In the genomic region with DNA sequence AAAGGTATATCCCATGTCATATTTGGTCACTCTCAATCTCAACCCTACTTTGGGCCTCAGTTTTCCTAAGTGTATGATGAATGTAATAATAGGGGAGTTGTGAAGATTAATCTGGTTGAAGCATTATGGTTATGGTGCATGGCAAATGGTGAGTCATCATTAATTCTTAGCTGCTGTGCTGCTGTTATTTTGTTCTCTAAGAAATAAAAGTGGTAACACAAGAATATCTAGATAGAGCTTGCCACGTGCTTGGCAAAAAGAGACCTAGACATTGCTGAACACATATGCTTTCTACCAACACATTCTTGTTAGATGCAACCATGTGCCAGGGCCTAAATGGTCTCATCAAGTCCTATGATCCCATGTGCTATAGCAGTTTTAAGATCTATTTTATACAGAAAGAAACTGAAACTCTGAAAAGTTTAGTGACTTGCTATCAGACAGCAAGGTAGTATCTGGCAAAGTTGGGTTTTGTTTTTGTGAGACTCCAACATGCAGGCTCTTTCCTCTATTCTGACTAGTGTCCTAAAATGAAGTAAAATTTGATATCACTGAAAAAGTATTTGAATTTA, we compare ENCODE assay signal across 28 cellular contexts.
DNase-seq lines count a peak whose midpoint lies in the region; ATAC-seq, FAIRE-seq and TF ChIP-seq lines count a peak whose summit lies in the region.
"Had no signal": no experiment of that assay in that cellular context is flagged by ENCODE, and none has a peak within 500 bp of the region (broad histone marks: within the 10 kb centered on the region; RNA-seq: fewer than 3 reads in every experiment).

No MANE protein-coding gene starts in this region.

- TF ChIP-seq CTCF in A549 (IDR thresholded peaks at IDR 0.05) (no peak), bronchial epithelial cell (IDR thresholded peaks at IDR 0.05; ENCODE audit: insufficient read depth, low read length, severe bottlenecking) (no peak), fibroblast of the aortic adventitia (IDR thresholded peaks at IDR 0.05; ENCODE audit: insufficient read depth, low read length) (no peak), ovary (IDR thresholded peaks at IDR 0.05) (no peak), gastrocnemius medialis (IDR thresholded peaks at IDR 0.05 in 4 of 5, conservative IDR thresholded peaks at IDR 0.05 in 1 of 5) (no peak)

- CTCF ChIA-PET in A549 (lab: Yijun Ruan, JAX) = no interaction called here

- 0% methylated on average over 1 of the region's 1 CpG for WGBS in A549 (ENCODE audit: missing lambda C conversion rate)
- 85 to 93% (median 91%) methylated on average over 1 of the region's 1 CpG for whole genome bisulfite sequencing in ovary, 3 donors

- H3K9me3 ChIP-seq in A549 (no peaks in the 10 kb centered on the region), ovary (no peaks in the 10 kb centered on the region), gastrocnemius medialis (no peaks in the 10 kb centered on the region)

- no peak for TF ChIP-seq EP300 in A549 (IDR thresholded peaks at IDR 0.05)
- TF ChIP-seq EP300 in ovary (IDR thresholded peaks at IDR 0.05) = no peak

- in situ Hi-C loops in gastrocnemius medialis (cut with MboI; ENCODE audit: low sequenced_read_pairs in 4 of 4) = no loop called here

- no peak for TF ChIP-seq POLR2A in A549 (IDR thresholded peaks at IDR 0.05; ENCODE audit: low read length)
- no peak for TF ChIP-seq POLR2A in ovary (IDR thresholded peaks at IDR 0.05)
- TF ChIP-seq POLR2A in gastrocnemius medialis (IDR thresholded peaks at IDR 0.05) = no peak

- H3K4me1 ChIP-seq in A549 (no peaks in the 10 kb centered on the region), ovary (ENCODE audit: insufficient read depth) (no peaks in the 10 kb centered on the region), gastrocnemius medialis (peaks cover 12 to 17% of the 10 kb centered on the region in 2 donors)
- H3K4me1 ChIP-seq: heart left ventricle had no signal

- ATAC-seq in A549 = no peak
- no peak for ATAC-seq in GM18517 (IDR thresholded peaks at IDR 0.05; ENCODE audit: unreplicated experiment)
- no peak for ATAC-seq in gastrocnemius medialis
- ATAC-seq: activated CD4-positive, CD25-positive, alpha-beta regulatory T cell treated with anti-CD3 and anti-CD28 coated beads, Interleukin-2, amount 50 U/mL, for 24 hours; heart left ventricle; naive thymus-derived CD8-positive, alpha-beta T cell; Panc1 had no signal

- FAIRE-seq in A549 (lab: Jason Lieb, UNC) = no peak
- no peak for FAIRE-seq in bronchial epithelial cell (lab: Jason Lieb, UNC)
- FAIRE-seq: GM18507, H54, kidney had no signal

- H3K36me3 ChIP-seq in bronchial epithelial cell (ENCODE audit: control insufficient read depth, insufficient read depth, low read length) = no peaks in the 10 kb centered on the region
- no peaks in the 10 kb centered on the region for H3K36me3 ChIP-seq in ovary
- no peaks in the 10 kb centered on the region for H3K36me3 ChIP-seq in gastrocnemius medialis
- H3K36me3 ChIP-seq: heart left ventricle had no signal

- H3K27me3 ChIP-seq in bronchial epithelial cell (ENCODE audit: control insufficient read depth, insufficient read depth, low read length) (no peaks in the 10 kb centered on the region), ovary (no peaks in the 10 kb centered on the region), gastrocnemius medialis (no peaks in the 10 kb centered on the region)
- H3K27me3 ChIP-seq: heart left ventricle had no signal

- TF ChIP-seq RAD21 in A549 (conservative IDR thresholded peaks at IDR 0.05 in 1 of 2, IDR thresholded peaks at IDR 0.05 in 1 of 2) = no peak

- no peak for DNase-seq in A549 (ENCODE audit: low read depth in 1 of 2, low spot score in 1 of 2)
- DNase-seq in LHCN-M2 (ENCODE audit: low read depth) = peak; percentile 39
- DNase-seq in bronchial epithelial cell (ENCODE audit: low read depth) = peak; percentile 72
- DNase-seq in fibroblast of the aortic adventitia (ENCODE audit: low read depth) = peak; percentile 16
- no peak for DNase-seq in retina
- no peak for DNase-seq in ovary
- DNase-seq in gastrocnemius medialis = no peak
- DNase-seq: activated CD4-positive, alpha-beta T cell treated with anti-CD3 and anti-CD28 coated beads, Interleukin-2, amount 50 U/mL, for 48 hours; activated naive CD4-positive, alpha-beta T cell treated with Interleukin-2 at 50 U/mL for 16 hours; CD4-positive, alpha-beta T cell; heart left ventricle; kidney; midbrain; MV-4-11; naive thymus-derived CD8-positive, alpha-beta T cell; NCI-H1436 treated with DMSO at 0.1 percent for 48 hours; NCI-H226; NCI-H526 treated with DMSO at 0.1 percent for 48 hours; nucleus accumbens; SHP77; stimulated activated CD4-positive, alpha-beta T cell treated with anti-CD3 and anti-CD28 coated beads, Interleukin-1b, Interleukin-23, amount 100 ng/mL, for 48 hours; stimulated activated naive CD4-positive, alpha-beta T cell treated with Interleukin-2 at 50 U/mL for 16 hours; T-helper 2 cell had no signal

- intact Hi-C loops in ovary (cut with DNase I) (no loop called here), gastrocnemius medialis (cut with DNase I; ENCODE audit: low total_unique reads) (no loop called here)

- H3K27ac ChIP-seq in A549 (no peak overlapping the region), ovary (no peak overlapping the region), gastrocnemius medialis (no peak overlapping the region)
- H3K27ac ChIP-seq: heart left ventricle had no signal

- H3K4me3 ChIP-seq in A549 = no peak overlapping the region
- no peak overlapping the region for H3K4me3 ChIP-seq in bronchial epithelial cell (ENCODE audit: low read depth, low read length)
- no peak overlapping the region for H3K4me3 ChIP-seq in fibroblast of the aortic adventitia (ENCODE audit: low read depth, low read length)
- no peak overlapping the region for H3K4me3 ChIP-seq in ovary
- no peak overlapping the region for H3K4me3 ChIP-seq in gastrocnemius medialis
- H3K4me3 ChIP-seq: heart left ventricle had no signal

- H3K4me2 ChIP-seq in A549 = no peak overlapping the region

- POLR2A ChIA-PET in A549 (lab: Yijun Ruan, JAX) = no interaction called here

TF ChIP-seq in A549, 52 proteins besides CTCF, POLR2A, EP300 and RAD21:
- TF ChIP-seq FOSL2 (IDR thresholded peaks at IDR 0.05) = no peak
- peak; percentile 16; the same call in 1 of the 2 replicates for TF ChIP-seq FOSL2 (CRISPR knock-in tag; IDR thresholded peaks at IDR 0.05)
- no peak for TF ChIP-seq POLR2AphosphoS2 (conservative IDR thresholded peaks at IDR 0.05; ENCODE audit: low read length)
- TF ChIP-seq HOXA7 (CRISPR knock-in tag; IDR thresholded peaks at IDR 0.05) = no peak
- no peak for TF ChIP-seq PHF8 (IDR thresholded peaks at IDR 0.05; ENCODE audit: borderline replicate concordance, low read depth)
- no peak for TF ChIP-seq KDM1A (IDR thresholded peaks at IDR 0.05; ENCODE audit: low read depth)
- TF ChIP-seq HEYL (CRISPR knock-in tag; IDR thresholded peaks at IDR 0.05) = no peak

Comparison
In these comparisons a context has a peak if more than half of its experiments do, and no peak if none do; other contexts are left out.
1. DNase-seq: peak in LHCN-M2 (single experiment), bronchial epithelial cell (single experiment) and fibroblast of the aortic adventitia (single experiment); none in A549 (0 of 2), retina (single experiment), ovary (0 of 5) and gastrocnemius medialis (0 of 2).